Comparison of ENCODE assay signal across 8 cellular contexts in the genomic region with DNA sequence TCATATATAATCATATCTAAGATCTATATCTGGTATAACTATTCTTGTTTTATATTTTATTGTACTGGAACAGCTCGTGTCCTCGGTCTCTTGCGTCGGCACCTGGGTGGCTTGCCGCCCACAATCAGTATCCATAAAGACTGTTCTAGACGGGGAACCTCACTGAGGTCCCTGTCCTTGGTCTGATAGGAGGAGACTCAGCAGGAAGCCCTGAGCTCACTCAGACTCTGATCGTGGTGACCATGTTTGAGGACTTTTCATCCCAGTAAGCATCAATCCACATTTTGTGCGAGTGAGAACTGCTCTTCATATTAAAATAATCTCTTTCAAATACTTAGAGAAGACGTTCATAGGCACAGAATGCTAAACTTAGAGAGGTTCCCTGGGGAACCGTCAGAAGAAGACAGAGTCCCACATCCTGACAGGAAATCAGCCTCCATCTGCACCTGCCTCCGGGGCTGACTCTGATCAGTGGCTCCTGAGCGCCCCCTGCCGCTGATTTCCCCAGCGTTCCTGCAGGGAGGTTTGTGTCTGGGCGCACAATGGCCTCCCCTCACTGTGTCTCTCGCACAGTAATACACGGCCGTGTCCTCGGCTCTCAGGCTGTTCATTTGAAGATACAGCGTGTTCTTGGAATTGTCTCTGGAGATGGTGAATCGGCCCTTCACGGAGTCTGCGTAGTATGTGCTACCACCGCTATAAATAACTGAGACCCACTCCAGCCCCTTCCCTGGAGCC.
DNase-seq lines count a peak whose midpoint lies in the region; ATAC-seq and TF ChIP-seq lines count a peak whose summit lies in the region.
"Not testable (repeated sequence)": the region's sequence is repeated elsewhere in the genome, so short reads cannot be mapped to it uniquely, and the experiment has no call there.

No MANE protein-coding gene starts in this region.

- H3K9ac ChIP-seq in SK-N-SH, result not testable (repeated sequence)

- TF ChIP-seq EP300 in SK-N-SH (IDR thresholded peaks at IDR 0.05; ENCODE audit: borderline replicate concordance in 1 of 2, low read depth in 1 of 2, low read length in 1 of 2), result not testable (repeated sequence)

- H3K4me3 Mint-ChIP-seq in CD8-positive, alpha-beta T cell; activated T-helper 1 cell treated with anti-CD3 and anti-CD28 coated beads, Interleukin-12 subunit alpha, Interleukin-12 subunit beta, Interleukin-2, Interleukin-4 antibody, amounts not matched to agents 30 ng/mL and 10 ng/mL and 1 ng/mL, durations not matched to agents 14 hours and 24 hours and 36 hours; immature natural killer cell: not testable (repeated sequence)

- H3K27me3 Mint-ChIP-seq in CD8-positive, alpha-beta T cell (ENCODE audit: low read depth), result peaks cover 33% of the 10 kb centered on the region
- H3K27me3 Mint-ChIP-seq in activated T-helper 1 cell treated with anti-CD3 and anti-CD28 coated beads, Interleukin-12 subunit alpha, Interleukin-12 subunit beta, Interleukin-2, Interleukin-4 antibody, amounts not matched to agents 30 ng/mL and 10 ng/mL and 1 ng/mL, durations not matched to agents 14 hours and 24 hours and 36 hours (ENCODE audit: insufficient read depth), result peaks cover 17% of the 10 kb centered on the region
- H3K27me3 Mint-ChIP-seq in immature natural killer cell (ENCODE audit: low read depth in 3 of 3), result not testable (repeated sequence)

- H3K79me2 ChIP-seq in SK-N-SH (ENCODE audit: insufficient read depth), result not testable (repeated sequence)

- H3K27ac ChIP-seq in CD8-positive, alpha-beta T cell (ENCODE audit: low read depth, low read length); SK-N-SH (ENCODE audit: low read depth in 2 of 2, low read length in 1 of 2): not testable (repeated sequence)

- POLR2A ChIA-PET in CD8-positive, alpha-beta T cell (lab: Charles Lee); SK-N-SH (lab: Yijun Ruan, JAX): not testable (repeated sequence)

- peak; percentile 44 to 76 (median 63) for DNase-seq in CD8-positive, alpha-beta T cell
- not testable (repeated sequence) for DNase-seq in GM20000 (ENCODE audit: low spot score); SK-N-SH
- DNase-seq in activated CD4-positive, alpha-beta T cell treated with anti-CD3 and anti-CD28 coated beads, Interleukin-2, amount 50 U/mL, for 4 hours, result peak; percentile 69 to 75
- DNase-seq in activated T-helper 1 cell treated with anti-CD3 and anti-CD28 coated beads, Interleukin-12 subunit alpha, Interleukin-12 subunit beta, Interleukin-2, Interleukin-4 antibody, amounts not matched to agents 30 ng/mL and 10 ng/mL and 1 ng/mL, durations not matched to agents 14 hours and 24 hours and 36 hours (ENCODE audit: low spot score), result peak; percentile 58
- DNase-seq in immature natural killer cell, result peak in 2 of 3 donors; percentile 14 to 26
- peak; percentile 59 to 81 for DNase-seq in stimulated activated CD4-positive, alpha-beta T cell treated with anti-CD3 and anti-CD28 coated beads, Interleukin-4, amount 100 ng/mL, for 4 hours
- DNase-seq in stimulated activated naive CD4-positive, alpha-beta T cell treated with Interleukin-2 at 50 U/mL for 16 hours (lab: John Stamatoyannopoulos, UW), result peak; percentile 60

- TF ChIP-seq RAD21 in SK-N-SH (IDR thresholded peaks at IDR 0.05; ENCODE audit: low read length), result not testable (repeated sequence)

- not testable (repeated sequence) for H3K27ac Mint-ChIP-seq in CD8-positive, alpha-beta T cell; activated T-helper 1 cell treated with anti-CD3 and anti-CD28 coated beads, Interleukin-12 subunit alpha, Interleukin-12 subunit beta, Interleukin-2, Interleukin-4 antibody, amounts not matched to agents 30 ng/mL and 10 ng/mL and 1 ng/mL, durations not matched to agents 14 hours and 24 hours and 36 hours; immature natural killer cell

- not testable (repeated sequence) for H3K9me2 ChIP-seq in SK-N-SH

- not testable (repeated sequence) for H3K27me3 ChIP-seq in CD8-positive, alpha-beta T cell (ENCODE audit: insufficient read depth, low read length)
- peaks cover 22% of the 10 kb centered on the region; the same call in 1 of the 2 replicates for H3K27me3 ChIP-seq in SK-N-SH (ENCODE audit: insufficient read depth)

- intact Hi-C loops in CD8-positive, alpha-beta T cell (cut with DNase I, micrococcal nuclease); activated T-helper 1 cell treated with anti-CD3 and anti-CD28 coated beads, Interleukin-12 subunit alpha, Interleukin-12 subunit beta, Interleukin-2, Interleukin-4 antibody, amounts not matched to agents 30 ng/mL and 10 ng/mL and 1 ng/mL, durations not matched to agents 14 hours and 24 hours and 36 hours (cut with micrococcal nuclease): not testable (repeated sequence)

- not testable (repeated sequence) for H3K4me3 ChIP-seq in CD8-positive, alpha-beta T cell (ENCODE audit: low read depth, low read length); SK-N-SH (ENCODE audit: low read depth in 2 of 2, low read length in 1 of 2)

- H3K36me3 ChIP-seq in CD8-positive, alpha-beta T cell (ENCODE audit: insufficient read depth, low read length); SK-N-SH (replicated peaks in 1 of 2; ENCODE audit: control insufficient read depth in 1 of 2, insufficient read depth in 2 of 2, low read length in 1 of 2): not testable (repeated sequence)

- not testable (repeated sequence) for ATAC-seq in CD8-positive, alpha-beta T cell

- H3K36me3 Mint-ChIP-seq in CD8-positive, alpha-beta T cell; activated T-helper 1 cell treated with anti-CD3 and anti-CD28 coated beads, Interleukin-12 subunit alpha, Interleukin-12 subunit beta, Interleukin-2, Interleukin-4 antibody, amounts not matched to agents 30 ng/mL and 10 ng/mL and 1 ng/mL, durations not matched to agents 14 hours and 24 hours and 36 hours (ENCODE audit: low read depth); immature natural killer cell: not testable (repeated sequence)

- peak; percentile 38 for TF ChIP-seq CTCF in CD8-positive, alpha-beta T cell (IDR thresholded peaks at IDR 0.05)
- peak; percentile 7 for TF ChIP-seq CTCF in GM20000 (IDR thresholded peaks at IDR 0.05; ENCODE audit: extremely low read depth, missing control alignments)
- TF ChIP-seq CTCF in SK-N-SH (IDR thresholded peaks at IDR 0.05), result peak; percentile 52

- H3K4me1 Mint-ChIP-seq in CD8-positive, alpha-beta T cell (ENCODE audit: low read depth); activated T-helper 1 cell treated with anti-CD3 and anti-CD28 coated beads, Interleukin-12 subunit alpha, Interleukin-12 subunit beta, Interleukin-2, Interleukin-4 antibody, amounts not matched to agents 30 ng/mL and 10 ng/mL and 1 ng/mL, durations not matched to agents 14 hours and 24 hours and 36 hours (ENCODE audit: low read depth); immature natural killer cell: not testable (repeated sequence)

- not testable (repeated sequence) for H3K4me1 ChIP-seq in CD8-positive, alpha-beta T cell (ENCODE audit: insufficient read depth, low read length); SK-N-SH (ENCODE audit: control insufficient read depth in 1 of 2, insufficient read depth in 2 of 2, low read depth in 1 of 2, low read length in 1 of 2)

- not testable (repeated sequence) for H3K9me3 ChIP-seq in CD8-positive, alpha-beta T cell (ENCODE audit: low read length); SK-N-SH

- CTCF ChIA-PET in CD8-positive, alpha-beta T cell (lab: Charles Lee), result interaction anchor here (0.7 to 4.3 kb wide), 2 partner anchors 11 to 13 kb away, joined by 3 to 16 read pairs; no protein-coding TSS in a partner anchor
- CTCF ChIA-PET in SK-N-SH (lab: Yijun Ruan, JAX), result interaction anchor here (0.6 to 1.1 kb wide), 4 partner anchors 11 to 300 kb away, joined by 3 read pairs; no protein-coding TSS in a partner anchor

- H2AFZ ChIP-seq in SK-N-SH (ENCODE audit: low read depth), result not testable (repeated sequence)

- 49% methylated on average over 13 of the region's 24 CpGs for WGBS in SK-N-SH (ENCODE audit: low lambda C conversion rate)

- not testable (repeated sequence) for H3F3A ChIP-seq in SK-N-SH (replicated peaks; ENCODE audit: insufficient read depth)

- H3K4me2 ChIP-seq in SK-N-SH, result not testable (repeated sequence)

- not testable (repeated sequence) for H3K9me3 Mint-ChIP-seq in CD8-positive, alpha-beta T cell; activated T-helper 1 cell treated with anti-CD3 and anti-CD28 coated beads, Interleukin-12 subunit alpha, Interleukin-12 subunit beta, Interleukin-2, Interleukin-4 antibody, amounts not matched to agents 30 ng/mL and 10 ng/mL and 1 ng/mL, durations not matched to agents 14 hours and 24 hours and 36 hours; immature natural killer cell

- H4K20me1 ChIP-seq in SK-N-SH (ENCODE audit: insufficient read depth), result not testable (repeated sequence)
